Comparison of ENCODE assay signal across 20 cellular contexts in the genomic region with DNA sequence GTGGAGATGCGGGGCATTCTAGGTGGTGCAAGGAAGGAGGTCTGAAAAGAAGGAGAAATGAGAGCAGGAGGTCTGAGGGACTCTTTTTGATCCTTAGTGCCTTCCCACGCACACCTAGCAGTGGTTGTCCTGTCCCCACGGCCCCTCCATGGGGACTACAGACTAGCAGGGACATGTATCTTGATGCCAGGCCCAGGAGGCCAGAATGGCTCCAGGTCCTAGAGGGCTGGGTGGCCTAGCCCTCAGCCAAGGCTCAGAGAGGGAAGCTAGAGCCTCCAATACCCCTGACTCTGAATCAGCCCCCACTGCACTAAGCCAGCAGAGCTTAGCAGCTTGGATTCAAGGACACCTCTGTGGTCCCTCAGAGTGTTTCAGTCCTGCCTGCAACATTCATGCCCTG. TPM values are rescaled to one million over a fixed set of nuclear protein-coding genes. Genes with fewer than 3 reads are reported as not detected.
"Had no signal": no experiment of that assay in that cellular context is flagged by ENCODE, and none has a peak within 500 bp of the region (broad histone marks: within the 10 kb centered on the region; RNA-seq: fewer than 3 reads in every experiment).

No MANE protein-coding gene starts in this region.

- H3K9me3 ChIP-seq: left lung, lower lobe of right lung, tibial nerve had no signal

- DNase-seq: activated B cell treated with CpG ODN at 0.5 μM for 24 hours; activated CD4-positive, alpha-beta T cell treated with anti-CD3 and anti-CD28 coated beads, Interleukin-2, amount 50 U/mL, for 1 hour; activated CD8-positive, alpha-beta T cell treated with anti-CD3 and anti-CD28 coated beads for 36 hours; activated gamma-delta T cell; activated naive CD4-positive, alpha-beta T cell treated with anti-CD3 and anti-CD28 coated beads, Interleukin-2, amount 50 U/mL, for 16 hours; caudate nucleus; endodermal cell; hypothalamus; immature natural killer cell; left lung; lower lobe of right lung; natural killer cell; occipital lobe; right cardiac atrium; stimulated activated naive CD4-positive, alpha-beta T cell treated with Interleukin-2 at 50 U/mL for 16 hours; T-helper 9 cell had no signal

- H3K36me3 ChIP-seq: left lung, lower lobe of right lung, neural progenitor cell, tibial nerve had no signal

- H3K27ac ChIP-seq: left lung, lower lobe of right lung, neural progenitor cell, tibial nerve had no signal

- H3K4me1 ChIP-seq: left lung, lower lobe of right lung, neural progenitor cell, tibial nerve had no signal

- H3K4me3 ChIP-seq: left lung, lower lobe of right lung, neural progenitor cell, tibial nerve had no signal

- ATAC-seq: activated CD8-positive, alpha-beta T cell treated with anti-CD3 and anti-CD28 coated beads for 36 hours; left lung; lower lobe of right lung had no signal

- H3K4me2 ChIP-seq: neural progenitor cell had no signal

RNA-seq across cellular contexts. Expression of gene NNAT, which starts 23.3 kb away (rescaled TPM):
- total RNA-seq: mononuclear cell, natural killer cell, pulmonary artery endothelial cell had no signal
